Comparison of ENCODE assay signal across 11 cellular contexts in genomic region chr4:147863111-147863747, GRCh38.
DNase-seq lines count a peak whose midpoint lies in the region; ATAC-seq and TF ChIP-seq lines count a peak whose summit lies in the region.
"Had no signal": no experiment of that assay in that cellular context is flagged by ENCODE, and none has a peak within 500 bp of the region (broad histone marks: within the 10 kb centered on the region; RNA-seq: fewer than 3 reads in every experiment).

No MANE protein-coding gene starts in this region.

- no peaks in the 10 kb centered on the region for H3K27me3 Mint-ChIP-seq in Caco-2 (ENCODE audit: insufficient read depth, unreplicated experiment)
- H3K27me3 Mint-ChIP-seq: CD8-positive, alpha-beta memory T cell had no signal

- H3K36me3 Mint-ChIP-seq in Caco-2 (ENCODE audit: insufficient read depth, unreplicated experiment): peaks cover 17% of the 10 kb centered on the region

- no peak overlapping the region for H3K4me3 Mint-ChIP-seq in Caco-2 (ENCODE audit: unreplicated experiment)
- H3K4me3 Mint-ChIP-seq: CD8-positive, alpha-beta memory T cell had no signal

- H3K9me3 ChIP-seq in Caco-2: no peaks in the 10 kb centered on the region

- no peak overlapping the region for H3K27ac Mint-ChIP-seq in Caco-2 (ENCODE audit: unreplicated experiment)

- H3K9me3 Mint-ChIP-seq in Caco-2 (ENCODE audit: unreplicated experiment): no peaks in the 10 kb centered on the region
- H3K9me3 Mint-ChIP-seq: CD8-positive, alpha-beta memory T cell had no signal

- no peak overlapping the region for H3K4me3 ChIP-seq in Caco-2 (ENCODE audit: low read depth, low read length)

- H3K27me3 ChIP-seq in Caco-2 (replicated peaks; ENCODE audit: control insufficient read depth, insufficient read depth, low read length): no peaks in the 10 kb centered on the region

- intact Hi-C loops in Caco-2 (cut with micrococcal nuclease; ENCODE audit: unreplicated experiment): loop anchor here (10.0 kb wide), 1 partner anchor 348 kb away; no protein-coding TSS in a partner anchor

- POLR2A ChIA-PET in Caco-2 (lab: Charles Lee): no interaction called here

- H3K36me3 ChIP-seq in Caco-2 (ENCODE audit: control insufficient read depth, insufficient read depth, low read length): no peaks in the 10 kb centered on the region; the same call in 1 of the 2 replicates

- H3K4me1 Mint-ChIP-seq in Caco-2 (ENCODE audit: low read depth, unreplicated experiment): no peaks in the 10 kb centered on the region

- TF ChIP-seq CTCF in GM10266 (IDR thresholded peaks at IDR 0.05; ENCODE audit: control insufficient read depth, insufficient read depth, low read depth, missing control alignments): peak; percentile 20
- no peak for TF ChIP-seq CTCF in Caco-2 (IDR thresholded peaks at IDR 0.05; ENCODE audit: insufficient read depth in 1 of 2, low read depth in 1 of 2, low read length in 1 of 2, severe bottlenecking in 1 of 2, unreplicated experiment in 1 of 2)

- no TSS peak for BruUV-seq in Caco-2 (replicated peaks; lab: Mats Ljungman, UMichigan)

- DNase-seq in GM10266 (ENCODE audit: extremely low spot score): no peak
- DNase-seq in fibroblast of the conjunctiva (ENCODE audit: low read depth): peak; percentile 27
- DNase-seq in Caco-2: no peak
- DNase-seq in hippocampal formation (lab: John Stamatoyannopoulos, UW): no peak
- DNase-seq in NCI-H82 (lab: John Stamatoyannopoulos, UW): no peak
- DNase-seq: CD8-positive, alpha-beta memory T cell; NCI-H226; SW 1271 had no signal

- ATAC-seq in GM19463 (IDR thresholded peaks at IDR 0.05; ENCODE audit: unreplicated experiment): peak; percentile 58
- peak; percentile 63 for ATAC-seq in HG03442 (IDR thresholded peaks at IDR 0.05; ENCODE audit: unreplicated experiment)
- no peak for ATAC-seq in HG03025 (IDR thresholded peaks at IDR 0.05; ENCODE audit: low FRiP score, unreplicated experiment)

- CTCF ChIA-PET in Caco-2 (lab: Charles Lee): no interaction called here

- no peaks in the 10 kb centered on the region for H3K4me1 ChIP-seq in Caco-2
